Comparison of ENCODE assay signal across 21 cellular contexts in genomic region chr2:68757081-68757480, GRCh38. TPM values are rescaled to one million over a fixed set of nuclear protein-coding genes. Genes with fewer than 3 reads are reported as not detected.
DNase-seq lines count a peak whose midpoint lies in the region; ATAC-seq and FAIRE-seq lines count a peak whose summit lies in the region.
"Had no signal": no experiment of that assay in that cellular context is flagged by ENCODE, and none has a peak within 500 bp of the region (broad histone marks: within the 10 kb centered on the region; RNA-seq: fewer than 3 reads in every experiment).

No MANE protein-coding gene starts in this region.

- DNase-seq in T-helper 1 cell (no peak), anterior cingulate cortex (lab: John Stamatoyannopoulos, UW) (no peak), occipital lobe (lab: John Stamatoyannopoulos, UW) (no peak)
- no peak for DNase-seq in activated naive CD8-positive, alpha-beta T cell treated with anti-CD3 and anti-CD28 coated beads for 36 hours
- DNase-seq: BE2C, DND-41, GM23248, HCEC 1CT, IMR-90, Karpas-422, MG63, NCI-H1092, NCI-H524 treated with DMSO at 0.1 percent for 48 hours, Peyer's patch had no signal

- H3K9me3 Mint-ChIP-seq in T-helper 1 cell treated with Interleukin-12 subunit alpha and Interleukin-12 subunit beta and Interleukin-4 antibody, amounts not matched to agents 30 μg/mL and 1 μg/mL, for 36 hours = peaks cover 9% of the 10 kb centered on the region
- H3K9me3 Mint-ChIP-seq in activated naive CD8-positive, alpha-beta T cell (ENCODE audit: low read depth) = peaks cover 9% of the 10 kb centered on the region
- peaks cover 18% of the 10 kb centered on the region for H3K9me3 Mint-ChIP-seq in activated naive CD8-positive, alpha-beta T cell treated with anti-CD3 and anti-CD28 coated beads for 36 hours

- peaks cover 68% of the 10 kb centered on the region for H3K36me3 Mint-ChIP-seq in T-helper 1 cell treated with Interleukin-12 subunit alpha and Interleukin-12 subunit beta and Interleukin-4 antibody, amounts not matched to agents 30 μg/mL and 1 μg/mL, for 36 hours (ENCODE audit: low read depth)
- peaks cover 39% of the 10 kb centered on the region for H3K36me3 Mint-ChIP-seq in activated naive CD8-positive, alpha-beta T cell
- peaks cover 61% of the 10 kb centered on the region for H3K36me3 Mint-ChIP-seq in activated naive CD8-positive, alpha-beta T cell treated with anti-CD3 and anti-CD28 coated beads for 36 hours

- H3K27ac Mint-ChIP-seq in T-helper 1 cell treated with Interleukin-12 subunit alpha and Interleukin-12 subunit beta and Interleukin-4 antibody, amounts not matched to agents 30 μg/mL and 1 μg/mL, for 36 hours = peak overlapping the region; percentile 46
- H3K27ac Mint-ChIP-seq in activated naive CD8-positive, alpha-beta T cell = peak overlapping the region; percentile 73
- no peak overlapping the region for H3K27ac Mint-ChIP-seq in activated naive CD8-positive, alpha-beta T cell treated with anti-CD3 and anti-CD28 coated beads for 36 hours

- H3K4me1 Mint-ChIP-seq in T-helper 1 cell treated with Interleukin-12 subunit alpha and Interleukin-12 subunit beta and Interleukin-4 antibody, amounts not matched to agents 30 μg/mL and 1 μg/mL, for 36 hours (ENCODE audit: low read depth) = peaks cover 75% of the 10 kb centered on the region
- peaks cover 95% of the 10 kb centered on the region for H3K4me1 Mint-ChIP-seq in activated naive CD8-positive, alpha-beta T cell (ENCODE audit: low read depth)
- H3K4me1 Mint-ChIP-seq in activated naive CD8-positive, alpha-beta T cell treated with anti-CD3 and anti-CD28 coated beads for 36 hours = peaks cover 69% of the 10 kb centered on the region

- H3K4me3 Mint-ChIP-seq in T-helper 1 cell treated with Interleukin-12 subunit alpha and Interleukin-12 subunit beta and Interleukin-4 antibody, amounts not matched to agents 30 μg/mL and 1 μg/mL, for 36 hours = no peak overlapping the region
- H3K4me3 Mint-ChIP-seq in activated naive CD8-positive, alpha-beta T cell = peak overlapping the region; percentile 2
- no peak overlapping the region for H3K4me3 Mint-ChIP-seq in activated naive CD8-positive, alpha-beta T cell treated with anti-CD3 and anti-CD28 coated beads for 36 hours

- no peaks in the 10 kb centered on the region for H3K27me3 Mint-ChIP-seq in T-helper 1 cell treated with Interleukin-12 subunit alpha and Interleukin-12 subunit beta and Interleukin-4 antibody, amounts not matched to agents 30 μg/mL and 1 μg/mL, for 36 hours (ENCODE audit: low read depth)
- no peaks in the 10 kb centered on the region for H3K27me3 Mint-ChIP-seq in activated naive CD8-positive, alpha-beta T cell
- no peaks in the 10 kb centered on the region for H3K27me3 Mint-ChIP-seq in activated naive CD8-positive, alpha-beta T cell treated with anti-CD3 and anti-CD28 coated beads for 36 hours

- no peak for ATAC-seq in GM21717 (IDR thresholded peaks at IDR 0.05; ENCODE audit: unreplicated experiment)
- ATAC-seq: Right ventricle myocardium inferior had no signal

- peak; percentile 65 for FAIRE-seq in colon (lab: Jason Lieb, UNC)
- FAIRE-seq: G401.6 had no signal

RNA-seq across cellular contexts. Expression of gene ARHGAP25, which starts 22.5 kb away (rescaled TPM):
- 10 to 100 TPM; 47.4 to 51.0 TPM for total RNA-seq in activated naive CD8-positive, alpha-beta T cell treated with anti-CD3 and anti-CD28 coated beads for 36 hours
- total RNA-seq in occipital lobe = 2.0 TPM
- total RNA-seq: GM23248, HT1080 had no signal

Comparison
In these comparisons a context has a peak if more than half of its experiments do, and no peak if none do; other contexts are left out.
1. RNA of gene ARHGAP25, which starts 22.5 kb away (total RNA-seq): 47.4 to 51.0 TPM in activated naive CD8-positive, alpha-beta T cell treated with anti-CD3 and anti-CD28 coated beads for 36 hours; 2.0 TPM in occipital lobe (single experiment); every median in the first group is over 10 times any median in the second.